In the genomic region with DNA sequence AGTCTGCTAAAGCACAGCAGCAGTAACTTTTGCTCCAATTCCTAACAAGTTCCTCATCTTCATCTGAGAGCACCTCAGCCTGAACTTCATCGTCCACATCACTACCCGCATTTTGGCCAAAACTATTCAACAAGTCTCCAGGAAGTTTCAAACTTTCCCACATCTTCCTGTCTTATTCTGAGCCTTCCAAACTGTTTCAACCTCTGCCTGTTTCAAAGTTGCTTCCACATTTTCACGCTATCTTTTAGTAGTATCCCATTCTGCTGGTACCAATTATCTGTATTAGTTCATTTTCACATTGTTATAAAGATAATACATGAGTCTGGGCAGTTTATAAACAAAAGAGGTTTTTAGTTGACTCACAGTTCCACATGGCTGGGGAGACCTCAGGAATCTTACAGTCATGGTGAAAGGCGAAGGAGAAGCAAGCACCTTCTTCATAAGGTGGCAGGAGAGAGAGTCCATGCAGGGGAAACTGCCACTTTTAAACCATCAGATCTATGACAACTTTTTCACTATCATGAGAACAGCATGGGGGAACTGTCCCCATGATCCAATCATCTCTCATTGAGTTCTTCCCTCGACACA, we compare ENCODE assay signal across 24 cellular contexts.
"Had no signal": no experiment of that assay in that cellular context is flagged by ENCODE, and none has a peak within 500 bp of the region (broad histone marks: within the 10 kb centered on the region; RNA-seq: fewer than 3 reads in every experiment).

No MANE protein-coding gene starts in this region.

- H3K4me3 Mint-ChIP-seq: activated CD4-positive, alpha-beta T cell treated with anti-CD3 and anti-CD28 coated beads for 36 hours; activated CD8-positive, alpha-beta memory T cell treated with anti-CD3 and anti-CD28 coated beads, Interleukin-2, amount 10 ng/mL, durations not matched to agents 7 days and 5 days; activated CD8-positive, alpha-beta T cell treated with anti-CD3 and anti-CD28 coated beads, Interleukin-2, amount 10 ng/mL, durations not matched to agents 7 days and 5 days; activated naive CD4-positive, alpha-beta T cell treated with anti-CD3 and anti-CD28 coated beads, Interleukin-2, amount 50 U/mL, for 24 hours; activated naive CD8-positive, alpha-beta T cell treated with anti-CD3 and anti-CD28 coated beads, Interleukin-2, amount 50 U/mL, for 24 hours; naive B cell had no signal

- H3K27me3 Mint-ChIP-seq: activated CD4-positive, alpha-beta T cell treated with anti-CD3 and anti-CD28 coated beads for 36 hours; activated CD8-positive, alpha-beta memory T cell treated with anti-CD3 and anti-CD28 coated beads, Interleukin-2, amount 10 ng/mL, durations not matched to agents 7 days and 5 days; activated naive CD4-positive, alpha-beta T cell treated with anti-CD3 and anti-CD28 coated beads, Interleukin-2, amount 50 U/mL, for 24 hours; activated naive CD8-positive, alpha-beta T cell treated with anti-CD3 and anti-CD28 coated beads, Interleukin-2, amount 50 U/mL, for 24 hours; naive B cell had no signal

- H3K27ac ChIP-seq: coronary artery, dorsolateral prefrontal cortex, pancreas, prostate gland, sigmoid colon, suprapubic skin, tibial artery had no signal

- H3K36me3 Mint-ChIP-seq: activated CD8-positive, alpha-beta memory T cell treated with anti-CD3 and anti-CD28 coated beads, Interleukin-2, amount 10 ng/mL, durations not matched to agents 7 days and 5 days; activated naive CD4-positive, alpha-beta T cell treated with anti-CD3 and anti-CD28 coated beads, Interleukin-2, amount 50 U/mL, for 24 hours had no signal

- H3K4me1 Mint-ChIP-seq: activated CD4-positive, alpha-beta T cell treated with anti-CD3 and anti-CD28 coated beads for 36 hours; activated CD8-positive, alpha-beta memory T cell treated with anti-CD3 and anti-CD28 coated beads, Interleukin-2, amount 10 ng/mL, durations not matched to agents 7 days and 5 days; activated naive CD4-positive, alpha-beta T cell treated with anti-CD3 and anti-CD28 coated beads, Interleukin-2, amount 50 U/mL, for 24 hours; activated naive CD8-positive, alpha-beta T cell treated with anti-CD3 and anti-CD28 coated beads, Interleukin-2, amount 50 U/mL, for 24 hours; naive B cell had no signal

- H3K36me3 ChIP-seq: pancreas, prostate gland, sigmoid colon, suprapubic skin, tibial artery had no signal

- H3K4me3 ChIP-seq: coronary artery, dorsolateral prefrontal cortex, pancreas, prostate gland, sigmoid colon, suprapubic skin, tibial artery had no signal

- H3K9me3 ChIP-seq: pancreas, prostate gland, suprapubic skin, tibial artery had no signal

- H3K4me1 ChIP-seq: pancreas, prostate gland, sigmoid colon, suprapubic skin, tibial artery had no signal

- H3K27ac Mint-ChIP-seq: activated CD4-positive, alpha-beta T cell treated with anti-CD3 and anti-CD28 coated beads for 36 hours; activated CD8-positive, alpha-beta memory T cell treated with anti-CD3 and anti-CD28 coated beads, Interleukin-2, amount 10 ng/mL, durations not matched to agents 7 days and 5 days; activated CD8-positive, alpha-beta T cell treated with anti-CD3 and anti-CD28 coated beads, Interleukin-2, amount 10 ng/mL, durations not matched to agents 7 days and 5 days; activated naive CD4-positive, alpha-beta T cell treated with anti-CD3 and anti-CD28 coated beads, Interleukin-2, amount 50 U/mL, for 24 hours; activated naive CD8-positive, alpha-beta T cell treated with anti-CD3 and anti-CD28 coated beads, Interleukin-2, amount 50 U/mL, for 24 hours; activated T-helper 2 cell treated with anti-CD3 and anti-CD28 coated beads, Interferon-gamma antibody, Interleukin-2, Interleukin-4, amounts not matched to agents 10 μg/mL and 5 μg/mL and 100 μg/mL, durations not matched to agents 14 hours and 24 hours and 36 hours; naive B cell had no signal

- FAIRE-seq: endothelial cell of umbilical vein, pancreas had no signal

- DNase-seq: activated CD4-positive, alpha-beta T cell treated with anti-CD3 and anti-CD28 coated beads for 36 hours; activated CD4-positive, CD25-positive, alpha-beta regulatory T cell; activated CD8-positive, alpha-beta memory T cell treated with anti-CD3 and anti-CD28 coated beads, Interleukin-2, amount 10 ng/mL, durations not matched to agents 7 days and 5 days; activated CD8-positive, alpha-beta T cell treated with anti-CD3 and anti-CD28 coated beads, Interleukin-2, amount 10 ng/mL, durations not matched to agents 7 days and 5 days; activated naive CD8-positive, alpha-beta T cell treated with anti-CD3 and anti-CD28 coated beads, Interleukin-2, amount 50 U/mL, for 24 hours; activated T-cell treated with anti-CD3 and anti-CD28 coated beads, Interleukin-2, amount 50 U/mL, for 48 hours; amygdala; dorsolateral prefrontal cortex; foreskin melanocyte; left ventricle myocardium superior; naive B cell; pancreas; sigmoid colon; stimulated activated CD4-positive, alpha-beta T cell treated with anti-CD3 and anti-CD28 coated beads, Interleukin-15, amount 100 ng/mL, for 24 hours; stimulated activated CD4-positive, alpha-beta T cell treated with anti-CD3 and anti-CD28 coated beads, Interleukin-2, amount 100 ng/mL, for 24 hours; stimulated activated naive CD4-positive, alpha-beta T cell; T-helper 2 cell; tibial artery had no signal

- H3K27me3 ChIP-seq: dorsolateral prefrontal cortex, pancreas, sigmoid colon, suprapubic skin, tibial artery had no signal
